ENCODE assay signal across 19 cellular contexts in genomic region chr17:41539071-41539492, GRCh38. TPM values are rescaled to one million over a fixed set of nuclear protein-coding genes. Genes with fewer than 3 reads are reported as not detected.
DNase-seq lines count a peak whose midpoint lies in the region; ATAC-seq, FAIRE-seq and TF ChIP-seq lines count a peak whose summit lies in the region.
"Had no signal": no experiment of that assay in that cellular context is flagged by ENCODE, and none has a peak within 500 bp of the region (broad histone marks: within the 10 kb centered on the region; RNA-seq: fewer than 3 reads in every experiment).

No MANE protein-coding gene starts in this region.

- H3K4me3 Mint-ChIP-seq in naive thymus-derived CD8-positive, alpha-beta T cell: no peak overlapping the region
- H3K4me3 Mint-ChIP-seq: activated naive CD8-positive, alpha-beta T cell treated with anti-CD3 and anti-CD28 coated beads, Interleukin-2, amount 10 ng/mL, durations not matched to agents 7 days and 5 days; activated T-cell treated with anti-CD3 and anti-CD28 coated beads, Interleukin-2, amount 50 U/mL, for 24 hours had no signal

- H3K27ac Mint-ChIP-seq in naive thymus-derived CD8-positive, alpha-beta T cell: no peak overlapping the region
- H3K27ac Mint-ChIP-seq: activated naive CD8-positive, alpha-beta T cell treated with anti-CD3 and anti-CD28 coated beads, Interleukin-2, amount 10 ng/mL, durations not matched to agents 7 days and 5 days; activated T-cell treated with anti-CD3 and anti-CD28 coated beads, Interleukin-2, amount 50 U/mL, for 24 hours had no signal

- H3K4me1 Mint-ChIP-seq in naive thymus-derived CD8-positive, alpha-beta T cell: peaks cover 0 to 4% (median 0%) of the 10 kb centered on the region in 4 donors
- H3K4me1 Mint-ChIP-seq: activated naive CD8-positive, alpha-beta T cell treated with anti-CD3 and anti-CD28 coated beads, Interleukin-2, amount 10 ng/mL, durations not matched to agents 7 days and 5 days had no signal

- peaks cover 2 to 23% (median 17%) of the 10 kb centered on the region in 5 donors for H3K27me3 Mint-ChIP-seq in naive thymus-derived CD8-positive, alpha-beta T cell

- no peaks in the 10 kb centered on the region for H3K36me3 Mint-ChIP-seq in naive thymus-derived CD8-positive, alpha-beta T cell
- H3K36me3 Mint-ChIP-seq: activated naive CD8-positive, alpha-beta T cell treated with anti-CD3 and anti-CD28 coated beads, Interleukin-2, amount 10 ng/mL, durations not matched to agents 7 days and 5 days had no signal

- no peak overlapping the region for H3K4me3 ChIP-seq in H7 (ENCODE audit: insufficient read depth, low read depth, low read length)
- H3K4me3 ChIP-seq: pancreas had no signal

- no peaks in the 10 kb centered on the region for H3K27me3 ChIP-seq in H7 (ENCODE audit: control insufficient read depth, insufficient read depth, low read length)
- H3K27me3 ChIP-seq: pancreas had no signal

- POLR2A ChIA-PET in HEK293T (lab: Yijun Ruan, JAX): no interaction called here
- POLR2A ChIA-PET in naive thymus-derived CD8-positive, alpha-beta T cell (lab: Charles Lee): no interaction called here

- H3K9me3 Mint-ChIP-seq in naive thymus-derived CD8-positive, alpha-beta T cell: no peaks in the 10 kb centered on the region
- H3K9me3 Mint-ChIP-seq: activated naive CD8-positive, alpha-beta T cell treated with anti-CD3 and anti-CD28 coated beads, Interleukin-2, amount 10 ng/mL, durations not matched to agents 7 days and 5 days; activated T-cell treated with anti-CD3 and anti-CD28 coated beads, Interleukin-2, amount 50 U/mL, for 24 hours had no signal

- H3K36me3 ChIP-seq in H7 (replicated peaks; ENCODE audit: control insufficient read depth, insufficient read depth, low read length): no peaks in the 10 kb centered on the region
- H3K36me3 ChIP-seq: pancreas had no signal

- ATAC-seq in HG03469 (IDR thresholded peaks at IDR 0.05; ENCODE audit: unreplicated experiment): no peak
- no peak for ATAC-seq in naive thymus-derived CD8-positive, alpha-beta T cell
- ATAC-seq: pancreas had no signal

- DNase-seq in H7 (peak; percentile 48), RCC 7860 (ENCODE audit: low spot score) (peak; percentile 44), fibroblast of peridontal ligament (ENCODE audit: extremely low read depth) (peak; percentile 34), renal cortical epithelial cell (ENCODE audit: low read depth) (peak; percentile 32), HEK293T (ENCODE audit: extremely low spot score) (no peak)
- DNase-seq in activated CD4-positive, alpha-beta T cell treated with anti-CD3 and anti-CD28 coated beads for 1 hour: no peak
- DNase-seq in naive thymus-derived CD8-positive, alpha-beta T cell: no peak
- DNase-seq: activated CD4-positive, alpha-beta T cell treated with anti-CD3 and anti-CD28 coated beads, Interleukin-2, amount 50 U/mL, for 1 hour; activated naive CD8-positive, alpha-beta T cell treated with anti-CD3 and anti-CD28 coated beads, Interleukin-2, amount 10 ng/mL, durations not matched to agents 7 days and 5 days; activated T-cell treated with anti-CD3 and anti-CD28 coated beads, Interleukin-2, amount 50 U/mL, for 24 hours; kidney; NCI-H82; pancreas; SHP77 had no signal

- FAIRE-seq in RCC 7860 (lab: Jason Lieb, UNC): no peak
- FAIRE-seq: GM12891, kidney, pancreas had no signal

- CTCF ChIA-PET in HEK293T (lab: Yijun Ruan, JAX): interaction anchor here (2.8 kb wide), 1 partner anchor 10 kb away, joined by 36 read pairs; no protein-coding TSS in a partner anchor

TF ChIP-seq in HEK293T, 16 proteins besides CTCF, POLR2A, EP300 and RAD21:
- TF ChIP-seq FOXM1 (IDR thresholded peaks at IDR 0.05; ENCODE audit: borderline replicate concordance): no peak
- no peak for TF ChIP-seq FOXK2 (IDR thresholded peaks at IDR 0.05)
- TF ChIP-seq FOXA1 (IDR thresholded peaks at IDR 0.05): no peak
- TF ChIP-seq L3MBTL2 (conservative IDR thresholded peaks at IDR 0.05): no peak
- TF ChIP-seq TARDBP (IDR thresholded peaks at IDR 0.05): no peak
- no peak for TF ChIP-seq LEF1 (IDR thresholded peaks at IDR 0.05; ENCODE audit: borderline replicate concordance)
- no peak for TF ChIP-seq CTBP1 (IDR thresholded peaks at IDR 0.05; ENCODE audit: borderline replicate concordance)
- no peak for TF ChIP-seq ZNF384 (IDR thresholded peaks at IDR 0.05)
- TF ChIP-seq NFRKB (IDR thresholded peaks at IDR 0.05): no peak
- TF ChIP-seq ELF4 (IDR thresholded peaks at IDR 0.05): no peak
- no peak for TF ChIP-seq BHLHE40 (IDR thresholded peaks at IDR 0.05; ENCODE audit: borderline replicate concordance)
- TF ChIP-seq SUZ12 (IDR thresholded peaks at IDR 0.05): no peak
- TF ChIP-seq PKNOX1 (IDR thresholded peaks at IDR 0.05): no peak
- no peak for TF ChIP-seq SP1 (IDR thresholded peaks at IDR 0.05)
- TF ChIP-seq ARNT (IDR thresholded peaks at IDR 0.05): no peak
- TF ChIP-seq HDGF (IDR thresholded peaks at IDR 0.05; ENCODE audit: borderline replicate concordance): no peak

RNA-seq across cellular contexts. Expression of gene KRT19, which starts 11.0 kb away (rescaled TPM):
- total RNA-seq in H7 (2014; rRNA removed; shearing (Covaris generic)): 44.9 and 116 TPM in 2 replicates
- total RNA-seq in renal cortical epithelial cell: 844 and 5,183 TPM in 2 replicates
- total RNA-seq in naive thymus-derived CD8-positive, alpha-beta T cell: not detected
- polyA plus RNA-seq in naive thymus-derived CD8-positive, alpha-beta T cell: not detected
- total RNA-seq: activated naive CD8-positive, alpha-beta T cell treated with anti-CD3 and anti-CD28 coated beads, Interleukin-2, amount 10 ng/mL, durations not matched to agents 7 days and 5 days; G401 had no signal

RNA-seq across cellular contexts. Expression of gene KRT15, which starts 20.4 kb away (rescaled TPM):
- 0.52 and 0.59 TPM in 2 replicates for total RNA-seq in H7 (2014; rRNA removed; shearing (Covaris generic))
- 0.99 and 2.8 TPM in 2 replicates for total RNA-seq in renal cortical epithelial cell
- not detected for total RNA-seq in naive thymus-derived CD8-positive, alpha-beta T cell
- not detected for polyA plus RNA-seq in naive thymus-derived CD8-positive, alpha-beta T cell
- total RNA-seq: activated naive CD8-positive, alpha-beta T cell treated with anti-CD3 and anti-CD28 coated beads, Interleukin-2, amount 10 ng/mL, durations not matched to agents 7 days and 5 days; G401; mononuclear cell had no signal

RNA-seq across cellular contexts. Expression of gene KRT9, which starts 32.8 kb away (rescaled TPM):
- total RNA-seq in H7 (2014; rRNA removed; shearing (Covaris generic)): not detected in 2 replicates
- not detected in 2 replicates for total RNA-seq in renal cortical epithelial cell
- not detected for total RNA-seq in naive thymus-derived CD8-positive, alpha-beta T cell
- not detected for polyA plus RNA-seq in naive thymus-derived CD8-positive, alpha-beta T cell
- total RNA-seq: activated naive CD8-positive, alpha-beta T cell treated with anti-CD3 and anti-CD28 coated beads, Interleukin-2, amount 10 ng/mL, durations not matched to agents 7 days and 5 days; G401; glomerular endothelial cell; kidney; pancreas had no signal
- polyA plus RNA-seq: pancreas had no signal

RNA-seq across cellular contexts. Expression of gene KRT13, which starts 33.7 kb away (rescaled TPM):
- total RNA-seq in H7 (2014; rRNA removed; shearing (Covaris generic)): not detected in 2 replicates
- total RNA-seq in renal cortical epithelial cell: not detected in 2 replicates
- total RNA-seq in naive thymus-derived CD8-positive, alpha-beta T cell: not detected
- not detected for polyA plus RNA-seq in naive thymus-derived CD8-positive, alpha-beta T cell
- total RNA-seq: activated naive CD8-positive, alpha-beta T cell treated with anti-CD3 and anti-CD28 coated beads, Interleukin-2, amount 10 ng/mL, durations not matched to agents 7 days and 5 days; G401; glomerular endothelial cell; kidney had no signal

RNA-seq across cellular contexts. Expression of gene KRT14, which starts 47.6 kb away (rescaled TPM):
- not detected in 2 replicates for total RNA-seq in H7 (2014; rRNA removed; shearing (Covaris generic))
- total RNA-seq in renal cortical epithelial cell: 0.25 and 4.2 TPM in 2 replicates
- not detected for total RNA-seq in naive thymus-derived CD8-positive, alpha-beta T cell
- polyA plus RNA-seq in naive thymus-derived CD8-positive, alpha-beta T cell: not detected
- total RNA-seq: activated naive CD8-positive, alpha-beta T cell treated with anti-CD3 and anti-CD28 coated beads, Interleukin-2, amount 10 ng/mL, durations not matched to agents 7 days and 5 days; G401; glomerular endothelial cell; kidney; mononuclear cell had no signal

Comparison
In these comparisons a context has a peak if more than half of its experiments do, and no peak if none do; other contexts are left out.
1. DNase-seq: peak in H7 (single experiment), RCC 7860 (single experiment), fibroblast of peridontal ligament (single experiment) and renal cortical epithelial cell (single experiment); none in HEK293T (single experiment), activated CD4-positive, alpha-beta T cell treated with anti-CD3 and anti-CD28 coated beads for 1 hour (single experiment) and naive thymus-derived CD8-positive, alpha-beta T cell (0 of 10).
2. RNA of gene KRT19, which starts 11.0 kb away (total RNA-seq): 844 to 5,183 TPM in renal cortical epithelial cell and 44.9 to 116 TPM in H7; not detected in naive thymus-derived CD8-positive, alpha-beta T cell; every median in the first group is over 10 times any median in the second.